Comparison of ENCODE assay signal across 22 cellular contexts in genomic region chr13:105273665-105274222, GRCh38.
"Had no signal": no experiment of that assay in that cellular context is flagged by ENCODE, and none has a peak within 500 bp of the region (broad histone marks: within the 10 kb centered on the region; RNA-seq: fewer than 3 reads in every experiment).

No MANE protein-coding gene starts in this region.

- H3K27me3 Mint-ChIP-seq: activated B cell treated with CpG ODN at 0.5 μM for 24 hours, naive B cell had no signal

- H3K9ac ChIP-seq: parathyroid adenoma had no signal

- H3K4me3 ChIP-seq: esophagus squamous epithelium, right atrium auricular region, smooth muscle cell had no signal

- H2AFZ ChIP-seq: parathyroid adenoma had no signal

- H3K36me3 ChIP-seq: esophagus squamous epithelium, right atrium auricular region had no signal

- DNase-seq: activated B cell treated with CpG ODN at 0.5 μM for 24 hours; activated naive CD4-positive, alpha-beta T cell; activated T-cell treated with anti-CD3 and anti-CD28 coated beads for 4 hours; activated T-cell treated with anti-CD3 and anti-CD28 coated beads, Interleukin-2, amount 50 U/mL, for 72 hours; dermis blood vessel endothelial cell; effector CD4-positive, alpha-beta T cell; esophagus squamous epithelium; left colon; naive B cell; nephron progenitor cell; occipital lobe; stimulated activated CD4-positive, alpha-beta T cell treated with anti-CD3 and anti-CD28 coated beads, Interleukin-2, amount 100 ng/mL, for 24 hours; stimulated activated naive CD4-positive, alpha-beta T cell treated with Interleukin-2 at 50 U/mL for 16 hours; substantia nigra; T-helper 1 cell had no signal

- H3K4me3 Mint-ChIP-seq: activated B cell treated with CpG ODN at 0.5 μM for 24 hours; activated T-cell treated with anti-CD3 and anti-CD28 coated beads, Interleukin-2, amount 50 U/mL, for 72 hours; mesothelial cell of epicardium; naive B cell; nephron progenitor cell; T-helper 2 cell treated with Interferon-gamma antibody and Interleukin-4, amounts not matched to agents 5 μg/mL and 100 μg/mL, for 36 hours had no signal

- ATAC-seq: activated naive CD4-positive, alpha-beta T cell treated with anti-CD3 and anti-CD28 coated beads, Interleukin-2, amount 50 U/mL, for 72 hours; left colon had no signal

- H3K27me3 ChIP-seq: esophagus squamous epithelium, right atrium auricular region had no signal

- H3K4me1 Mint-ChIP-seq: activated B cell treated with CpG ODN at 0.5 μM for 24 hours, mesothelial cell of epicardium had no signal

- H3K4me2 ChIP-seq: smooth muscle cell had no signal

- H3K27ac ChIP-seq: epithelial cell of prostate, esophagus squamous epithelium, parathyroid adenoma, right atrium auricular region had no signal

- H3K9me3 Mint-ChIP-seq: activated T-cell treated with anti-CD3 and anti-CD28 coated beads, Interleukin-2, amount 50 U/mL, for 72 hours; T-helper 2 cell treated with Interferon-gamma antibody and Interleukin-4, amounts not matched to agents 5 μg/mL and 100 μg/mL, for 36 hours had no signal

- H3K27ac Mint-ChIP-seq: activated B cell treated with CpG ODN at 0.5 μM for 24 hours; activated naive CD4-positive, alpha-beta T cell treated with anti-CD3 and anti-CD28 coated beads, Interleukin-2, amount 50 U/mL, for 72 hours; activated T-cell treated with anti-CD3 and anti-CD28 coated beads, Interleukin-2, amount 50 U/mL, for 72 hours; mesothelial cell of epicardium; naive B cell; nephron progenitor cell; T-helper 2 cell treated with Interferon-gamma antibody and Interleukin-4, amounts not matched to agents 5 μg/mL and 100 μg/mL, for 36 hours had no signal

- H3K9me3 ChIP-seq: esophagus squamous epithelium, right atrium auricular region had no signal

- H3K79me2 ChIP-seq: parathyroid adenoma had no signal

- H3K4me1 ChIP-seq: esophagus squamous epithelium, parathyroid adenoma, right atrium auricular region had no signal

- H3K36me3 Mint-ChIP-seq: activated naive CD4-positive, alpha-beta T cell treated with anti-CD3 and anti-CD28 coated beads, Interleukin-2, amount 50 U/mL, for 72 hours; naive B cell had no signal
